In genomic region chr1:228984107-228984506, GRCh38 we compare ENCODE assay signal across 23 cellular contexts.
"Had no signal": no experiment of that assay in that cellular context is flagged by ENCODE, and none has a peak within 500 bp of the region (broad histone marks: within the 10 kb centered on the region; RNA-seq: fewer than 3 reads in every experiment).

No MANE protein-coding gene starts in this region.

- FAIRE-seq: colon, endometrium, islet of Langerhans, keratinocyte had no signal

- H3K4me3 ChIP-seq: coronary artery, dorsolateral prefrontal cortex, esophagus squamous epithelium, gastrocnemius medialis, heart right ventricle, left lung, lower lobe of right lung had no signal

- H3K27ac ChIP-seq: coronary artery, dorsolateral prefrontal cortex, epithelial cell of prostate, gastrocnemius medialis, lower lobe of right lung had no signal

- DNase-seq: dorsolateral prefrontal cortex; effector CD4-positive, alpha-beta T cell; effector memory CD4-positive, alpha-beta T cell; erythroblast; esophagus squamous epithelium; foreskin fibroblast; foreskin melanocyte; gastrocnemius medialis; glutamatergic neuron; heart right ventricle; hippocampal formation; left cardiac atrium; left lung; left ventricle myocardium superior; lower lobe of right lung; mesenchymal stem cell had no signal

- H3K36me3 ChIP-seq: esophagus squamous epithelium, gastrocnemius medialis, heart right ventricle, left lung, lower lobe of right lung had no signal

- H3K9me3 ChIP-seq: esophagus squamous epithelium, gastrocnemius medialis, heart right ventricle, left lung, lower lobe of right lung had no signal

- H3K27me3 ChIP-seq: gastrocnemius medialis, heart right ventricle, left lung had no signal

- ATAC-seq: esophagus mucosa, gastrocnemius medialis, left cardiac atrium, left lung, left ventricle myocardium superior, lower lobe of right lung had no signal
